8 cellular contexts compared by ENCODE assay signal in genomic region chr4:152537881-152538280, GRCh38. TPM values are rescaled to one million over a fixed set of nuclear protein-coding genes. Genes with fewer than 3 reads are reported as not detected.
A peak's percentile ranks its signal among the peaks of the same experiment; 100 is the strongest.
DNase-seq lines count a peak whose midpoint lies in the region; ATAC-seq and TF ChIP-seq lines count a peak whose summit lies in the region.

No MANE protein-coding gene starts in this region.

- H3K36me3 ChIP-seq in SK-N-MC (ENCODE audit: insufficient read depth, low read length) (peaks cover 15% of the 10 kb centered on the region), WERI-Rb-1 (peaks cover 33% of the 10 kb centered on the region)

- no peaks in the 10 kb centered on the region for H3K27me3 ChIP-seq in WERI-Rb-1 (ENCODE audit: insufficient read depth, low read depth, severe bottlenecking)

- peak overlapping the region; percentile 93 for H3K9ac ChIP-seq in SK-N-MC (ENCODE audit: insufficient read length)

- ATAC-seq in activated CD8-positive, alpha-beta memory T cell treated with anti-CD3 and anti-CD28 coated beads, Interleukin-2, amount 10 ng/mL, durations not matched to agents 7 days and 5 days: no peak
- ATAC-seq in stimulated activated naive B cell treated with anti-CD40 and anti-IgM and Interleukin-4, amounts not matched to agents 10 μg/mL and 1 μg/mL and 100 μg/mL, for 72 hours (replicated peaks): no peak

- H3K9me3 ChIP-seq in SK-N-MC (ENCODE audit: low read depth, low read length): no peaks in the 10 kb centered on the region
- H3K9me3 ChIP-seq in WERI-Rb-1 (ENCODE audit: severe bottlenecking): no peaks in the 10 kb centered on the region

- H3K4me3 Mint-ChIP-seq in activated CD8-positive, alpha-beta memory T cell treated with anti-CD3 and anti-CD28 coated beads, Interleukin-2, amount 10 ng/mL, durations not matched to agents 7 days and 5 days: peak overlapping the region; percentile 85
- peak overlapping the region; percentile 91 to 98 for H3K4me3 Mint-ChIP-seq in stimulated activated naive B cell treated with anti-CD40 and anti-IgM and Interleukin-4, amounts not matched to agents 10 μg/mL and 1 μg/mL and 100 μg/mL, for 72 hours

- CTCF ChIA-PET in activated CD8-positive, alpha-beta memory T cell treated with anti-CD3 and anti-CD28 coated beads, Interleukin-2, amount 10 ng/mL, durations not matched to agents 7 days and 5 days (lab: Charles Lee): interaction anchor here (0.6 to 5.8 kb wide), 7 partner anchors 13 to 197 kb away, joined by 3 to 54 read pairs (median 3); no protein-coding TSS in a partner anchor

- H3K27ac Mint-ChIP-seq in activated CD8-positive, alpha-beta memory T cell treated with anti-CD3 and anti-CD28 coated beads, Interleukin-2, amount 10 ng/mL, durations not matched to agents 7 days and 5 days: peak overlapping the region; percentile 98
- peak overlapping the region; percentile 98 for H3K27ac Mint-ChIP-seq in stimulated activated naive B cell treated with anti-CD40 and anti-IgM and Interleukin-4, amounts not matched to agents 10 μg/mL and 1 μg/mL and 100 μg/mL, for 72 hours

- H3K27me3 Mint-ChIP-seq in activated CD8-positive, alpha-beta memory T cell treated with anti-CD3 and anti-CD28 coated beads, Interleukin-2, amount 10 ng/mL, durations not matched to agents 7 days and 5 days: no peaks in the 10 kb centered on the region
- H3K27me3 Mint-ChIP-seq in stimulated activated naive B cell treated with anti-CD40 and anti-IgM and Interleukin-4, amounts not matched to agents 10 μg/mL and 1 μg/mL and 100 μg/mL, for 72 hours: no peaks in the 10 kb centered on the region

- peaks cover 39% of the 10 kb centered on the region for H3K4me1 Mint-ChIP-seq in activated CD8-positive, alpha-beta memory T cell treated with anti-CD3 and anti-CD28 coated beads, Interleukin-2, amount 10 ng/mL, durations not matched to agents 7 days and 5 days
- H3K4me1 Mint-ChIP-seq in stimulated activated naive B cell treated with anti-CD40 and anti-IgM and Interleukin-4, amounts not matched to agents 10 μg/mL and 1 μg/mL and 100 μg/mL, for 72 hours: peaks cover 34 to 42% of the 10 kb centered on the region in 2 donors

- DNase-seq in activated CD8-positive, alpha-beta memory T cell treated with anti-CD3 and anti-CD28 coated beads, Interleukin-2, amount 10 ng/mL, durations not matched to agents 7 days and 5 days: no peak
- DNase-seq in activated CD8-positive, alpha-beta memory T cell treated with anti-CD3 and anti-CD28 coated beads, Interleukin-2, amount 50 U/mL, for 4 hours: no peak
- no peak for DNase-seq in SK-N-MC (ENCODE audit: low read depth, low spot score)
- DNase-seq in epithelial cell of prostate (ENCODE audit: low read depth, low spot score): no peak
- DNase-seq in stimulated activated naive B cell treated with anti-CD40 and anti-IgM and Interleukin-4, amounts not matched to agents 10 μg/mL and 1 μg/mL and 100 μg/mL, for 72 hours: no peak
- no peak for DNase-seq in SKM-1 treated with dmso at 0.1 percent for 144 hours (lab: John Stamatoyannopoulos, UW; ENCODE audit: unreplicated experiment)
- no peak for DNase-seq in midbrain (lab: John Stamatoyannopoulos, UW)
- DNase-seq in WERI-Rb-1: no peak

- H3K4me3 ChIP-seq in SK-N-MC (peak overlapping the region; percentile 84), WERI-Rb-1 (ENCODE audit: low read depth, low read length) (no peak overlapping the region)

- H3K36me3 Mint-ChIP-seq in activated CD8-positive, alpha-beta memory T cell treated with anti-CD3 and anti-CD28 coated beads, Interleukin-2, amount 10 ng/mL, durations not matched to agents 7 days and 5 days: peaks cover 26% of the 10 kb centered on the region
- peaks cover 27 to 42% of the 10 kb centered on the region in 2 donors for H3K36me3 Mint-ChIP-seq in stimulated activated naive B cell treated with anti-CD40 and anti-IgM and Interleukin-4, amounts not matched to agents 10 μg/mL and 1 μg/mL and 100 μg/mL, for 72 hours

- no peak for TF ChIP-seq CTCF in WERI-Rb-1 (IDR thresholded peaks at IDR 0.05; ENCODE audit: low read depth, low read length)

- no peaks in the 10 kb centered on the region for H3K9me3 Mint-ChIP-seq in activated CD8-positive, alpha-beta memory T cell treated with anti-CD3 and anti-CD28 coated beads, Interleukin-2, amount 10 ng/mL, durations not matched to agents 7 days and 5 days (ENCODE audit: low read depth)
- H3K9me3 Mint-ChIP-seq in stimulated activated naive B cell treated with anti-CD40 and anti-IgM and Interleukin-4, amounts not matched to agents 10 μg/mL and 1 μg/mL and 100 μg/mL, for 72 hours: no peaks in the 10 kb centered on the region

- H3K27ac ChIP-seq in SK-N-MC (no peak overlapping the region), epithelial cell of prostate (peak overlapping the region; percentile 97), WERI-Rb-1 (no peak overlapping the region)

RNA-seq across cellular contexts. Expression of gene FBXW7, which starts 2.0 kb away (rescaled TPM):
- 10 to 100 TPM; 49.3 to 62.9 TPM for total RNA-seq in activated CD8-positive, alpha-beta memory T cell treated with anti-CD3 and anti-CD28 coated beads, Interleukin-2, amount 10 ng/mL, durations not matched to agents 7 days and 5 days
